8 cellular contexts compared by ENCODE assay signal in genomic region chr14:91509878-91510170, GRCh38. TPM values are rescaled to one million over a fixed set of nuclear protein-coding genes. Genes with fewer than 3 reads are reported as not detected.
DNase-seq lines count a peak whose midpoint lies in the region; ATAC-seq lines count a peak whose summit lies in the region.

No MANE protein-coding gene starts in this region.

- H3K4me3 ChIP-seq in ectodermal cell (ENCODE audit: insufficient read depth, low read depth, low read length), result peak overlapping the region; percentile 66

- DNase-seq in NCI-H2107 treated with DMSO at 0.1 percent for 48 hours (lab: John Stamatoyannopoulos, UW; ENCODE audit: unreplicated experiment) (peak; percentile 72), NCI-H2107 (lab: John Stamatoyannopoulos, UW) (no peak), NCI-H69 (lab: John Stamatoyannopoulos, UW) (peak; percentile 75), naive B cell (no peak), NCI-H128 (lab: John Stamatoyannopoulos, UW; ENCODE audit: unreplicated experiment) (no peak)
- DNase-seq in stimulated activated CD4-positive, alpha-beta T cell treated with anti-CD3 and anti-CD28 coated beads, Interleukin-4, amount 100 ng/mL, for 24 hours, result no peak

- peaks cover 22 to 42% (median 32%) of the 10 kb centered on the region in 3 donors for H3K4me1 Mint-ChIP-seq in naive B cell

- 0% methylated on average over 34 of the region's 34 CpGs for whole genome bisulfite sequencing in ectodermal cell, 2 experiments

- H3K36me3 ChIP-seq in ectodermal cell (ENCODE audit: control insufficient read depth, insufficient read depth, low read length), result no peaks in the 10 kb centered on the region

- peak; percentile 13 for ATAC-seq in HG02571 (IDR thresholded peaks at IDR 0.05; ENCODE audit: unreplicated experiment)
- ATAC-seq in naive B cell (ENCODE audit: low read depth in 2 of 2), result peak; percentile 32 to 39

- peaks cover 0 to 3% (median 0%) of the 10 kb centered on the region in 7 donors for H3K9me3 Mint-ChIP-seq in naive B cell

- peaks cover 5% of the 10 kb centered on the region for H3K4me1 ChIP-seq in ectodermal cell (ENCODE audit: control insufficient read depth, insufficient read depth, low read length)

- H3K36me3 Mint-ChIP-seq in naive B cell, result peaks cover 4 to 8% of the 10 kb centered on the region in 2 donors

- H3K27ac Mint-ChIP-seq in naive B cell, result peak overlapping the region; percentile 99 to 100 (median 100)

- no peaks in the 10 kb centered on the region for H3K27me3 ChIP-seq in ectodermal cell (ENCODE audit: control insufficient read depth, insufficient read depth, low read length, poor library complexity, severe bottlenecking)

- peak overlapping the region; percentile 99 for H3K27ac ChIP-seq in ectodermal cell (ENCODE audit: insufficient read depth, low read depth, low read length, poor library complexity, severe bottlenecking)

- H3K27me3 Mint-ChIP-seq in naive B cell, result peaks cover 0 to 3% (median 0%) of the 10 kb centered on the region in 3 donors

- no peaks in the 10 kb centered on the region for H3K9me3 ChIP-seq in ectodermal cell (ENCODE audit: control insufficient read depth, low read length)

- peak overlapping the region; percentile 98 to 100 (median 100) for H3K4me3 Mint-ChIP-seq in naive B cell

RNA-seq across cellular contexts. Expression of gene PPP4R3A, which starts 0.3 kb away (rescaled TPM):
- 109 TPM for polyA plus RNA-seq in ectodermal cell (2013, experiment 1 of 4)
- 108 TPM for polyA plus RNA-seq in ectodermal cell (2013, experiment 2 of 4)
- 80.6 TPM for polyA plus RNA-seq in ectodermal cell (2013, experiment 3 of 4)
- polyA plus RNA-seq in ectodermal cell (2013, experiment 4 of 4), result 90.2 TPM
- 100 to 1,000 TPM; 101 to 213 (median 115) TPM for polyA plus RNA-seq in naive B cell (ENCODE audit: low read depth in 6 of 6)

Comparison
In these comparisons a context has a peak if more than half of its experiments do, and no peak if none do; other contexts are left out.
1. DNase-seq: peak in NCI-H2107 treated with DMSO at 0.1 percent for 48 hours (single experiment) and NCI-H69 (single experiment); none in NCI-H2107 (single experiment), naive B cell (single experiment), stimulated activated CD4-positive, alpha-beta T cell treated with anti-CD3 and anti-CD28 coated beads, Interleukin-4, amount 100 ng/mL, for 24 hours (single experiment) and NCI-H128 (single experiment).